In the genomic region with DNA sequence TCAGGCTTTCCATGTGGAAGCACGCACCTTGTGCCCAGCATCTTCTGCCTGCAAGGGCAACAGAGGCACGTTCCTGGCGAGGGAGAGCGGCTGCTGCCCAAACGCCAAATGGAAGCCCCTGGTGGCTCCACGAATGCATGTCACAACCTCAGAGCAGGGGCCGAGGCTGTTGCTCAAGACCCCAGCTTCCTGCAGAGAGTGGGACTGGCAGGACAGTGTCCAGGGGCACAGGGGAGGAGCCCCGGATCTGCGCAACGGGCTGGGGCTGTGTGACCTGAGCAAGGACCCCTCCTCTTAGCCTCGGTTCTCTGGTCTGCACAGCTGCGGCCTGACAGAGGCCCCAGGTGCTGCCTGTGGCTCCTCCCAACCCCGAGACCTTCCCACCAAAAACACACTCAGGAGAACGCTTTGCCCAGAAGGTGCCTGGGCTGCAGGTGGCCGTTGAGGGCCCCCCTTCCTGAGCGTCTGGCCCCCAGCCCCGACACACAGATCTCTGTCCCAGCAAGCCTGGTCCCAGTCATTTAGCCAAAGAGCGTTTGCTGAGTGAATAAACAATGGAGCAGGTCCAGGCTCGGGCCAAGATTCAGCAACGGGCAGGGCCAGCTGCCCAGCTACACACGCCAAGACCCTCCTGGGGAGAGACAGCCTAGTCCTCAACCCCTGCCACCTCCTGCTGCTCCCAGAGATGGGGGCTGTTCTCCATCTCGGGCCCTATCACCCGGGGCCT, we compare ENCODE assay signal across 1 cellular context.
A peak's percentile ranks its signal among the peaks of the same experiment; 100 is the strongest.
TF ChIP-seq lines count a peak whose summit lies in the region.

No MANE protein-coding gene starts in this region.

TF ChIP-seq in IMR-90, 13 proteins besides CTCF, POLR2A, EP300 and RAD21:
- TF ChIP-seq, protein P1, sequence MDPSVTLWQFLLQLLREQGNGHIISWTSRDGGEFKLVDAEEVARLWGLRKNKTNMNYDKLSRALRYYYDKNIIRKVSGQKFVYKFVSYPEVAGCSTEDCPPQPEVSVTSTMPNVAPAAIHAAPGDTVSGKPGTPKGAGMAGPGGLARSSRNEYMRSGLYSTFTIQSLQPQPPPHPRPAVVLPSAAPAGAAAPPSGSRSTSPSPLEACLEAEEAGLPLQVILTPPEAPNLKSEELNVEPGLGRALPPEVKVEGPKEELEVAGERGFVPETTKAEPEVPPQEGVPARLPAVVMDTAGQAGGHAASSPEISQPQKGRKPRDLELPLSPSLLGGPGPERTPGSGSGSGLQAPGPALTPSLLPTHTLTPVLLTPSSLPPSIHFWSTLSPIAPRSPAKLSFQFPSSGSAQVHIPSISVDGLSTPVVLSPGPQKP (IDR thresholded peaks at IDR 0.05; ENCODE audit: borderline replicate concordance, low read depth, low read length) = no peak
- TF ChIP-seq CHD1 (IDR thresholded peaks at IDR 0.05; ENCODE audit: low read depth, low read length) = 0 out of 2 replicates have a peak, but pooled peaks have one; percentile 77
TF ChIP-seq in IMR-90: peak in this region for 1.
